Comparison of ENCODE assay signal across 8 cellular contexts in the genomic region with DNA sequence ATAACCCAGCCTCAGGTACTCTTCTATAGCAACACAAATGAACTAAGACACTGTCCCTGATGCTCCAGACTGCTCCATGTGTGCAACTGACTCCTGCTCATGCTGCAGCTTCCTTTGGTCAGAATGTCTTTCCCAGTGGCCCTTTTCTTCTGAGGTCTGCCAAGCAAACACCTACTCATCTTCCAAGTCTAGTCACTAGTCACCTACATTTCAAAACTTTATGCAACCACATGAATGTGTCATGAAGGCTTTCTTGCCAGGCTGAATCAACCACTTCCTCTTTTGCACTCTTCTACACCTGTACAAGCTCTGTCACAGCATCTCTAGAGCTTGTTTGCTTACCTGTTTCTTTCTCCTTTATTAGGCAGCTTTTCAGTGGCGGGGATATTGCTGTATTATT.
DNase-seq lines count a peak whose midpoint lies in the region; ATAC-seq and TF ChIP-seq lines count a peak whose summit lies in the region.

No MANE protein-coding gene starts in this region.

- H3K27ac ChIP-seq in thyroid gland = no peak overlapping the region
- H3K27ac ChIP-seq in neuronal stem cell (replicated peaks; ENCODE audit: low read length) = no peak overlapping the region
- no peak overlapping the region for H3K27ac ChIP-seq in SJCRH30

- no peak overlapping the region for H2BK15ac ChIP-seq in neuronal stem cell (ENCODE audit: low read length)

- no peaks in the 10 kb centered on the region for H3K27me3 ChIP-seq in thyroid gland
- H3K27me3 ChIP-seq in neuronal stem cell (ENCODE audit: control insufficient read depth in 3 of 3, insufficient read depth in 3 of 3, low read depth in 1 of 3, low read length in 3 of 3) = no peaks in the 10 kb centered on the region
- H3K27me3 ChIP-seq in SJCRH30 = no peaks in the 10 kb centered on the region

- H3K18ac ChIP-seq in neuronal stem cell (ENCODE audit: low read length) = no peak overlapping the region

- TF ChIP-seq POLR2A in thyroid gland (IDR thresholded peaks at IDR 0.05) = no peak

- H3K4me1 ChIP-seq in thyroid gland = no peaks in the 10 kb centered on the region
- H3K4me1 ChIP-seq in neuronal stem cell (ENCODE audit: control insufficient read depth in 2 of 2, insufficient read depth in 1 of 2, low read depth in 1 of 2, low read length in 2 of 2) = no peaks in the 10 kb centered on the region
- H3K4me1 ChIP-seq in SJCRH30 = no peaks in the 10 kb centered on the region

- no peak overlapping the region for H2AFZ ChIP-seq in neuronal stem cell (ENCODE audit: low read length)

- no peak overlapping the region for H2AK5ac ChIP-seq in neuronal stem cell (ENCODE audit: low read depth, low read length)

- DNase-seq in GM12864 (ENCODE audit: low read depth) = peak; percentile 38
- peak; percentile 2 for DNase-seq in SIG-M5 (lab: John Stamatoyannopoulos, UW)
- DNase-seq in thyroid gland = no peak
- DNase-seq in COLO668 (lab: John Stamatoyannopoulos, UW; ENCODE audit: unreplicated experiment) = no peak
- no peak for DNase-seq in neuronal stem cell (ENCODE audit: low spot score)
- DNase-seq in SJCRH30 = no peak

- no peaks in the 10 kb centered on the region for H3K79me1 ChIP-seq in neuronal stem cell (ENCODE audit: low read depth, low read length)

- no peak overlapping the region for H3K9ac ChIP-seq in neuronal stem cell (ENCODE audit: low read depth, low read length, poor library complexity)

- H4K91ac ChIP-seq in neuronal stem cell (ENCODE audit: low read depth, low read length, poor library complexity) = no peak overlapping the region

- H3K14ac ChIP-seq in neuronal stem cell (ENCODE audit: low read length) = no peak overlapping the region

- no peaks in the 10 kb centered on the region for H3K9me3 ChIP-seq in thyroid gland
- no peaks in the 10 kb centered on the region for H3K9me3 ChIP-seq in neuronal stem cell (replicated peaks in 1 of 2; ENCODE audit: control insufficient read depth in 2 of 2, insufficient read depth in 1 of 2, low read depth in 1 of 2, low read length in 2 of 2)
- H3K9me3 ChIP-seq in SJCRH30 (replicated peaks) = no peaks in the 10 kb centered on the region

- intact Hi-C loops in thyroid gland (cut with DNase I) = loop anchor here (10.0 kb wide), 1 partner anchor 868 kb away; no protein-coding TSS in a partner anchor

- no peak overlapping the region for H4K8ac ChIP-seq in neuronal stem cell (ENCODE audit: low read depth, low read length)

- no peak for TF ChIP-seq CTCF in GM12864 (IDR thresholded peaks at IDR 0.05; ENCODE audit: low read depth, low read length, missing control alignments)
- TF ChIP-seq CTCF in thyroid gland (IDR thresholded peaks at IDR 0.05) = no peak

- H2BK5ac ChIP-seq in neuronal stem cell (ENCODE audit: low read length) = no peak overlapping the region

- H2BK120ac ChIP-seq in neuronal stem cell (ENCODE audit: low read depth, low read length) = no peak overlapping the region

- ATAC-seq in GM19452 (IDR thresholded peaks at IDR 0.05; ENCODE audit: unreplicated experiment) = peak; percentile 93
- ATAC-seq in HG03103 (IDR thresholded peaks at IDR 0.05; ENCODE audit: low read depth, unreplicated experiment) = peak; percentile 95

- H3K4me2 ChIP-seq in neuronal stem cell (ENCODE audit: insufficient read depth, low read length, poor library complexity, severe bottlenecking) = no peak overlapping the region

- no peak overlapping the region for H2BK12ac ChIP-seq in neuronal stem cell (ENCODE audit: low read length)

- H3K36me3 ChIP-seq in thyroid gland (no peaks in the 10 kb centered on the region), neuronal stem cell (replicated peaks in 1 of 2; ENCODE audit: control insufficient read depth in 2 of 2, insufficient read depth in 2 of 2, low read length in 2 of 2) (no peaks in the 10 kb centered on the region), SJCRH30 (no peaks in the 10 kb centered on the region)

- H3K4ac ChIP-seq in neuronal stem cell (ENCODE audit: low read length) = no peak overlapping the region

- WGBS in thyroid gland, 2 donors = 88 to 96% methylated on average over 1 of the region's 1 CpG
- no CpG with 5 or more reads among the region's 1 CpG for WGBS in neuronal stem cell (ENCODE audit: extremely low coverage in 2 of 2, insufficient read length in 2 of 2, insufficient replicate concordance in 1 of 2), 2 donors

- H3K4me3 ChIP-seq in GM12864 (ENCODE audit: low read depth, low read length) (no peak overlapping the region), thyroid gland (replicated peaks in 1 of 3) (no peak overlapping the region), neuronal stem cell (ENCODE audit: low read length in 2 of 2) (no peak overlapping the region), SJCRH30 (no peak overlapping the region)

- H3K23ac ChIP-seq in neuronal stem cell (ENCODE audit: low read depth, low read length, poor library complexity) = no peak overlapping the region

Comparison
In these comparisons a context has a peak if more than half of its experiments do, and no peak if none do; other contexts are left out.
1. DNase-seq: peak in GM12864 (single experiment) and SIG-M5 (single experiment); none in thyroid gland (0 of 2), COLO668 (single experiment), neuronal stem cell (single experiment) and SJCRH30 (0 of 2).